8 cellular contexts compared by ENCODE assay signal in genomic region chr12:6688543-6688999, GRCh38. TPM values are rescaled to one million over a fixed set of nuclear protein-coding genes. Genes with fewer than 3 reads are reported as not detected.
A peak's percentile ranks its signal among the peaks of the same experiment; 100 is the strongest.
DNase-seq lines count a peak whose midpoint lies in the region; ATAC-seq and TF ChIP-seq lines count a peak whose summit lies in the region.

No MANE protein-coding gene starts in this region.

- peak overlapping the region; percentile 96 for H3K27ac Mint-ChIP-seq in activated naive CD4-positive, alpha-beta T cell treated with anti-CD3 and anti-CD28 coated beads, Interleukin-2, amount 10 ng/mL, durations not matched to agents 7 days and 5 days

- peaks cover 31% of the 10 kb centered on the region for H3K36me3 Mint-ChIP-seq in activated naive CD4-positive, alpha-beta T cell treated with anti-CD3 and anti-CD28 coated beads, Interleukin-2, amount 10 ng/mL, durations not matched to agents 7 days and 5 days

- H3K4me1 ChIP-seq in heart right ventricle: peaks cover 3 to 59% (median 40%) of the 10 kb centered on the region in 9 donors

- CTCF ChIA-PET in AG04450 (lab: Charles Lee): interaction anchor here (0.6 kb wide), 1 partner anchor 586 kb away, joined by 3 read pairs; no protein-coding TSS in a partner anchor
- CTCF ChIA-PET in activated naive CD4-positive, alpha-beta T cell treated with anti-CD3 and anti-CD28 coated beads, Interleukin-2, amount 10 ng/mL, durations not matched to agents 7 days and 5 days (lab: Charles Lee): interaction anchor here (0.5 to 1.7 kb wide), 7 partner anchors 34 to 138 kb away, joined by 3 to 7 read pairs (median 3); partner anchors contain the start of genes COPS7A and MLF2

- DNase-seq in AG04450 (ENCODE audit: low read depth, low spot score) (no peak), LHCN-M2 (ENCODE audit: low read depth) (peak; percentile 12), heart right ventricle (peak; percentile 45 to 92), putamen (ENCODE audit: low spot score) (peak; percentile 92), GM20000 (ENCODE audit: low spot score) (no peak)
- peak; percentile 54 for DNase-seq in activated naive CD4-positive, alpha-beta T cell treated with anti-CD3 and anti-CD28 coated beads, Interleukin-2, amount 10 ng/mL, durations not matched to agents 7 days and 5 days

- intact Hi-C loops in heart right ventricle (cut with DNase I): loop anchor here in 8 of 10 donors (2.0 to 10.0 kb wide), 7 partner anchors 26 to 79 kb away; partner anchors contain the start of genes MLF2 (in 2 of the 8), COPS7A (in 1 of the 8), ING4 (in 1 of the 8) and PTMS (in 1 of the 8)

- H3K27ac ChIP-seq in AG04450 (ENCODE audit: low read depth, low read length) (peak overlapping the region; percentile 90), heart right ventricle (peak overlapping the region; percentile 95 to 100 (median 98))

- 1 to 2% methylated on average over 12 to 13 of the region's 13 CpGs for WGBS in heart right ventricle, 2 donors

- H3K4me3 Mint-ChIP-seq in activated naive CD4-positive, alpha-beta T cell treated with anti-CD3 and anti-CD28 coated beads, Interleukin-2, amount 10 ng/mL, durations not matched to agents 7 days and 5 days: peak overlapping the region; percentile 95

- POLR2A ChIA-PET in AG04450 (lab: Yijun Ruan, JAX): interaction anchor here (0.5 to 2.3 kb wide), 16 partner anchors 10 to 242 kb away, joined by 3 to 39 read pairs (median 8); partner anchors contain the start of genes CDCA3, COPS7A, GAPDH and MLF2

- TF ChIP-seq CTCF in AG04450 (IDR thresholded peaks at IDR 0.05; ENCODE audit: low read depth, low read length) (no peak), heart right ventricle (IDR thresholded peaks at IDR 0.05) (no peak), GM20000 (IDR thresholded peaks at IDR 0.05; ENCODE audit: extremely low read depth, missing control alignments) (no peak)

- peaks cover 47% of the 10 kb centered on the region for H3K4me1 Mint-ChIP-seq in activated naive CD4-positive, alpha-beta T cell treated with anti-CD3 and anti-CD28 coated beads, Interleukin-2, amount 10 ng/mL, durations not matched to agents 7 days and 5 days

- no peaks in the 10 kb centered on the region for H3K27me3 Mint-ChIP-seq in activated naive CD4-positive, alpha-beta T cell treated with anti-CD3 and anti-CD28 coated beads, Interleukin-2, amount 10 ng/mL, durations not matched to agents 7 days and 5 days

- no peaks in the 10 kb centered on the region for H3K9me3 Mint-ChIP-seq in activated naive CD4-positive, alpha-beta T cell treated with anti-CD3 and anti-CD28 coated beads, Interleukin-2, amount 10 ng/mL, durations not matched to agents 7 days and 5 days

- peaks cover 0 to 35% (median 0%) of the 10 kb centered on the region in 9 donors for H3K36me3 ChIP-seq in heart right ventricle

- ATAC-seq in GM18861 (IDR thresholded peaks at IDR 0.05; ENCODE audit: unreplicated experiment) (peak; percentile 12), heart right ventricle (no peak), HG02981 (IDR thresholded peaks at IDR 0.05; ENCODE audit: unreplicated experiment) (no peak)

- H3K27me3 ChIP-seq in AG04450 (ENCODE audit: control insufficient read depth, insufficient read depth, low read length) (no peaks in the 10 kb centered on the region), heart right ventricle (no peaks in the 10 kb centered on the region)

- peak overlapping the region; percentile 97 for H3K4me3 ChIP-seq in AG04450 (ENCODE audit: low read depth, low read length)
- peak overlapping the region; percentile 65 to 98 (median 91) for H3K4me3 ChIP-seq in heart right ventricle

- H3K9me3 ChIP-seq in AG04450 (ENCODE audit: control insufficient read depth, insufficient read depth, low read length): no peaks in the 10 kb centered on the region
- no peaks in the 10 kb centered on the region for H3K9me3 ChIP-seq in heart right ventricle

RNA-seq across cellular contexts. Expression of gene ZNF384, which starts 0.6 kb away (rescaled TPM):
- polyA plus RNA-seq in AG04450 (2011; rRNA removed) (39.3 and 44.3 TPM in 2 replicates), heart right ventricle (10 to 100 TPM; 17.6 to 23.7 TPM)
- polyA minus RNA-seq in AG04450 (2011; rRNA and poly(A)+ RNA removed): 71.3 and 75.7 TPM in 2 replicates
- total RNA-seq in LHCN-M2 (2014; rRNA removed) (28.4 and 30.8 TPM in 2 replicates), heart right ventricle (10 to 100 TPM; 25.1 to 36.0 (median 29.0) TPM)
- polyA plus RNA-seq in LHCN-M2 (2012): 34.0 TPM

RNA-seq across cellular contexts. Expression of gene PIANP, which starts 12.0 kb away (rescaled TPM):
- 1.2 and 2.2 TPM in 2 replicates for polyA plus RNA-seq in AG04450 (2011; rRNA removed)
- 1.7 and 1.8 TPM in 2 replicates for polyA minus RNA-seq in AG04450 (2011; rRNA and poly(A)+ RNA removed)
- total RNA-seq in LHCN-M2 (2014; rRNA removed): 0.34 TPM in 1 of 2 replicates, not detected in the other
- polyA plus RNA-seq in LHCN-M2 (2012): 0.46 TPM
- total RNA-seq in heart right ventricle: under 1 TPM in 4 of 10 donors, not detected in 6; 0.12 to 0.54 (median 0.25) TPM
- polyA plus RNA-seq in heart right ventricle: under 1 TPM; 0.22 to 0.58 TPM

RNA-seq across cellular contexts. Expression of gene ING4, which starts 25.7 kb away (rescaled TPM):
- polyA plus RNA-seq in AG04450 (2011; rRNA removed): 58.6 and 66.6 TPM in 2 replicates
- polyA minus RNA-seq in AG04450 (2011; rRNA and poly(A)+ RNA removed): 20.0 and 23.4 TPM in 2 replicates
- total RNA-seq in LHCN-M2 (2014; rRNA removed): 26.3 and 40.8 TPM in 2 replicates
- 28.9 TPM for polyA plus RNA-seq in LHCN-M2 (2012)
- 10 to 100 TPM; 17.7 to 32.5 (median 22.6) TPM for total RNA-seq in heart right ventricle
- 10 to 100 TPM; 20.0 to 25.5 TPM for polyA plus RNA-seq in heart right ventricle

RNA-seq across cellular contexts. Expression of gene COPS7A, which starts 35.3 kb away (rescaled TPM):
- polyA plus RNA-seq in AG04450 (2011; rRNA removed) (93.2 and 104 TPM in 2 replicates), heart right ventricle (10 to 100 TPM; 31.1 to 91.5 TPM)
- 36.2 and 42.9 TPM in 2 replicates for polyA minus RNA-seq in AG04450 (2011; rRNA and poly(A)+ RNA removed)
- total RNA-seq in LHCN-M2 (2014; rRNA removed) (111 and 130 TPM in 2 replicates), heart right ventricle (10 to 100 TPM; 67.4 to 89.8 (median 77.9) TPM)
- polyA plus RNA-seq in LHCN-M2 (2012): 104 TPM

RNA-seq across cellular contexts. Expression of gene ACRBP, which starts 41.3 kb away (rescaled TPM):
- polyA plus RNA-seq in AG04450 (2011; rRNA removed) (0.41 and 0.64 TPM in 2 replicates), heart right ventricle (under 1 TPM; 0.29 to 0.43 TPM)
- 0.78 TPM in 1 of 2 replicates, not detected in the other for polyA minus RNA-seq in AG04450 (2011; rRNA and poly(A)+ RNA removed)
- total RNA-seq in LHCN-M2 (2014; rRNA removed) (0.32 TPM in 1 of 2 replicates, not detected in the other), heart right ventricle (1 to 10 TPM in 4 of 10 donors, under 1 TPM in 5, not detected in 1; 0.25 to 4.1 (median 0.79) TPM)
- polyA plus RNA-seq in LHCN-M2 (2012): not detected

Comparison
In these comparisons a context has a peak if more than half of its experiments do, and no peak if none do; other contexts are left out.
1. DNase-seq: peak in LHCN-M2 (single experiment), activated naive CD4-positive, alpha-beta T cell treated with anti-CD3 and anti-CD28 coated beads, Interleukin-2, amount 10 ng/mL, durations not matched to agents 7 days and 5 days (single experiment), heart right ventricle (2 of 2) and putamen (single experiment); none in AG04450 (single experiment) and GM20000 (single experiment).